In the genomic region with DNA sequence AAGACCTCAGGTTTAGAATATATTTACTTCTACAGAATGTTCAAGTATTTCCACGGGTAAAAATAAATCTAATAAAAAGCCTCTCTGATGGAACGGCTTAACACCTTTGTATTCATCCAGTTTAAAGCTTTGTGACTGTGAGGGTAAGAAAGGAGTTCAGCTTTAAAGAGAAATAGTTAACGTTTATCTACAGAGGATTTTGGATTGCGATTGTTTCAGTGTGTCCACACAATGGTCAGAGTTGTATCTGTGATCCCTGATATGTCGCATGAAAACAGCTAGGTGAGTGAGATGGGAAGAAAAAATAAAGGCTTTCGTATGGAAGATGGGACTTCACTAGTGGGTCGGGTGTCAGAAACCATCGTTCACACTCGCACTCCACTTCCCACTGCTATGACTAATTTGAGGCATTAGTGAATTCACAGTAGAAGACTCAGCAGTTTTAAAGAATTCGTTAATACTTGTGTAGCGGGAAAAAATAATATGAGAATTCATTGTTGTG, we compare ENCODE assay signal across 8 cellular contexts. TPM values are rescaled to one million over a fixed set of nuclear protein-coding genes. Genes with fewer than 3 reads are reported as not detected.
DNase-seq lines count a peak whose midpoint lies in the region; ATAC-seq and TF ChIP-seq lines count a peak whose summit lies in the region.

No MANE protein-coding gene starts in this region.

- H3K4me3 ChIP-seq in SK-N-MC: peak overlapping the region; percentile 92
- H3K4me3 ChIP-seq in parathyroid adenoma (ENCODE audit: low read depth, low read length): peak overlapping the region; percentile 31

- H3K79me2 ChIP-seq in parathyroid adenoma: peaks cover 14% of the 10 kb centered on the region

- no peak for ATAC-seq in activated T-cell treated with anti-CD3 and anti-CD28 coated beads, Interleukin-2, amount 50 U/mL, for 72 hours (replicated peaks in 1 of 2)
- ATAC-seq in HG02571 (IDR thresholded peaks at IDR 0.05; ENCODE audit: unreplicated experiment): no peak

- no peaks in the 10 kb centered on the region for H3K9me3 Mint-ChIP-seq in activated T-cell treated with anti-CD3 and anti-CD28 coated beads, Interleukin-2, amount 50 U/mL, for 72 hours

- peak overlapping the region; percentile 76 for H3K9ac ChIP-seq in SK-N-MC (ENCODE audit: insufficient read length)
- peak overlapping the region; percentile 19 for H3K9ac ChIP-seq in parathyroid adenoma

- H3K27ac Mint-ChIP-seq in activated T-cell treated with anti-CD3 and anti-CD28 coated beads, Interleukin-2, amount 50 U/mL, for 72 hours: peak overlapping the region; percentile 48

- peaks cover 28% of the 10 kb centered on the region for H3K27me3 Mint-ChIP-seq in activated T-cell treated with anti-CD3 and anti-CD28 coated beads, Interleukin-2, amount 50 U/mL, for 72 hours (ENCODE audit: low read depth)

- no peaks in the 10 kb centered on the region for H3K27me3 ChIP-seq in parathyroid adenoma (ENCODE audit: control insufficient read depth, insufficient read depth, low read length)

- H3K4me2 ChIP-seq in parathyroid adenoma (ENCODE audit: low read length): peak overlapping the region; percentile 49

- H3K4me1 ChIP-seq in parathyroid adenoma: no peaks in the 10 kb centered on the region

- TF ChIP-seq POLR2A in erythroblast (IDR thresholded peaks at IDR 0.05; ENCODE audit: low read length): no peak

- no peak for TF ChIP-seq CTCF in parathyroid adenoma (IDR thresholded peaks at IDR 0.05)

- H3K36me3 ChIP-seq in SK-N-MC (ENCODE audit: insufficient read depth, low read length): no peaks in the 10 kb centered on the region; the same call in 1 of the 2 replicates
- H3K36me3 ChIP-seq in parathyroid adenoma (ENCODE audit: control insufficient read depth, insufficient read depth, low read length): no peaks in the 10 kb centered on the region

- no peaks in the 10 kb centered on the region for H3K9me3 ChIP-seq in SK-N-MC (ENCODE audit: low read depth, low read length)
- no peaks in the 10 kb centered on the region for H3K9me3 ChIP-seq in parathyroid adenoma (ENCODE audit: control insufficient read depth, low read length)

- no peaks in the 10 kb centered on the region for H3K36me3 Mint-ChIP-seq in activated T-cell treated with anti-CD3 and anti-CD28 coated beads, Interleukin-2, amount 50 U/mL, for 72 hours (ENCODE audit: insufficient read depth in 2 of 2)

- peak overlapping the region; percentile 30; the same call in 1 of the 2 replicates for H3K27ac ChIP-seq in SK-N-MC
- H3K27ac ChIP-seq in parathyroid adenoma: no peak overlapping the region

- H3K4me3 Mint-ChIP-seq in activated T-cell treated with anti-CD3 and anti-CD28 coated beads, Interleukin-2, amount 50 U/mL, for 72 hours: peak overlapping the region; percentile 89 to 92

- peak overlapping the region; percentile 22 for H2AFZ ChIP-seq in parathyroid adenoma

- no peak for DNase-seq in activated T-cell treated with anti-CD3 and anti-CD28 coated beads, Interleukin-2, amount 50 U/mL, for 72 hours
- DNase-seq in activated T-cell treated with anti-CD3 and anti-CD28 coated beads, Interleukin-2, amount 50 U/mL, for 1 hour: no peak
- DNase-seq in SK-N-MC (ENCODE audit: low read depth, low spot score) (no peak), erythroblast (lab: John Stamatoyannopoulos, UW) (peak; percentile 46 to 72), NCI-H187 (lab: John Stamatoyannopoulos, UW) (no peak), activated gamma-delta T cell treated with Interleukin-2 at 50 U/mL for 16 hours (no peak)

- peaks cover 29% of the 10 kb centered on the region for H3K4me1 Mint-ChIP-seq in activated T-cell treated with anti-CD3 and anti-CD28 coated beads, Interleukin-2, amount 50 U/mL, for 72 hours (ENCODE audit: low read depth)

RNA-seq across cellular contexts. Expression of a gene that starts 1.6 kb away (rescaled TPM):
- total RNA-seq in activated T-cell treated with anti-CD3 and anti-CD28 coated beads, Interleukin-2, amount 50 U/mL, for 72 hours: 10 to 100 TPM; 37.8 to 44.2 TPM

Comparison
In these comparisons a context has a peak if more than half of its experiments do, and no peak if none do; other contexts are left out.
1. DNase-seq: peak in erythroblast (2 of 2); none in activated T-cell treated with anti-CD3 and anti-CD28 coated beads, Interleukin-2, amount 50 U/mL, for 72 hours (0 of 2), activated T-cell treated with anti-CD3 and anti-CD28 coated beads, Interleukin-2, amount 50 U/mL, for 1 hour (single experiment), SK-N-MC (single experiment), NCI-H187 (0 of 2) and activated gamma-delta T cell treated with Interleukin-2 at 50 U/mL for 16 hours (single experiment).